ENCODE assay signal across 17 cellular contexts in genomic region chr9:4879098-4879497, GRCh38.
DNase-seq lines count a peak whose midpoint lies in the region; ATAC-seq, FAIRE-seq and TF ChIP-seq lines count a peak whose summit lies in the region.
"Had no signal": no experiment of that assay in that cellular context is flagged by ENCODE, and none has a peak within 500 bp of the region (broad histone marks: within the 10 kb centered on the region; RNA-seq: fewer than 3 reads in every experiment).

No MANE protein-coding gene starts in this region.

- H3K36me3 ChIP-seq in psoas muscle (ENCODE audit: insufficient read depth in 1 of 2, low read depth in 1 of 2): peaks cover 0 to 3% of the 10 kb centered on the region in 2 donors

- TF ChIP-seq CTCF in LNCaP clone FGC (IDR thresholded peaks at IDR 0.05; ENCODE audit: control insufficient read depth, extremely low read depth, insufficient read depth) (no peak), psoas muscle (IDR thresholded peaks at IDR 0.05) (no peak)

- ATAC-seq in psoas muscle: peak in 3 of 4 donors; percentile 30 to 45 (median 41)
- ATAC-seq: GM12878, HCT116 had no signal

- H3K4me1 ChIP-seq in psoas muscle: peaks cover 9% of the 10 kb centered on the region
- H3K4me1 ChIP-seq: BLaER1 treated with 17β-estradiol and CSF1 and Interleukin-3, amounts not matched to agents 10 nM and 100 nM had no signal

- peak; percentile 51 for DNase-seq in NCI-H2227 (lab: John Stamatoyannopoulos, UW; ENCODE audit: unreplicated experiment)
- no peak for DNase-seq in NCI-H2227 treated with DMSO at 0.1 percent for 48 hours (lab: John Stamatoyannopoulos, UW)
- DNase-seq in LNCaP clone FGC (ENCODE audit: low read depth): peak; percentile 11
- DNase-seq in psoas muscle: no peak
- DNase-seq in superior temporal gyrus (ENCODE audit: extremely low spot score): no peak
- DNase-seq in NCI-H2107 (lab: John Stamatoyannopoulos, UW): no peak
- DNase-seq in retina: no peak
- DNase-seq: ACHN; CD4-positive, CD25-positive, alpha-beta regulatory T cell; DMS79; GM23248 had no signal

- peak; percentile 81 for FAIRE-seq in islet of Langerhans (lab: Jason Lieb, UNC)
- FAIRE-seq: GM12878, H54 had no signal

- H3K9me3 ChIP-seq in psoas muscle: no peaks in the 10 kb centered on the region
- H3K9me3 ChIP-seq: BLaER1 treated with 17β-estradiol and CSF1 and Interleukin-3, amounts not matched to agents 10 nM and 100 nM had no signal

- no peaks in the 10 kb centered on the region for H3K27me3 ChIP-seq in psoas muscle (ENCODE audit: insufficient read depth in 3 of 3, low read length in 2 of 3)
- H3K27me3 ChIP-seq: BLaER1 treated with 17β-estradiol and CSF1 and Interleukin-3, amounts not matched to agents 10 nM and 100 nM had no signal

- intact Hi-C loops in psoas muscle (cut with DNase I): no loop called here

- no peak overlapping the region for H3K27ac ChIP-seq in psoas muscle
- H3K27ac ChIP-seq: 22Rv1; BLaER1 treated with 17β-estradiol and CSF1 and Interleukin-3, amounts not matched to agents 10 nM and 100 nM; GM23248 had no signal

- WGBS in psoas muscle, 3 donors: 69 to 81% (median 76%) methylated on average over 3 of the region's 3 CpGs

- H3K4me3 ChIP-seq in LNCaP clone FGC (ENCODE audit: low read depth, low read length) (no peak overlapping the region), psoas muscle (no peak overlapping the region)
- H3K4me3 ChIP-seq: BLaER1 treated with 17β-estradiol and CSF1 and Interleukin-3, amounts not matched to agents 10 nM and 100 nM; GM12878; GM23248 had no signal

Comparison
In these comparisons a context has a peak if more than half of its experiments do, and no peak if none do; other contexts are left out.
1. DNase-seq: peak in NCI-H2227 (single experiment) and LNCaP clone FGC (single experiment); none in NCI-H2227 treated with DMSO at 0.1 percent for 48 hours (single experiment), psoas muscle (0 of 2), superior temporal gyrus (single experiment), NCI-H2107 (single experiment) and retina (single experiment).